28 cellular contexts compared by ENCODE assay signal in genomic region chr21:35561076-35561475, GRCh38.
"Had no signal": no experiment of that assay in that cellular context is flagged by ENCODE, and none has a peak within 500 bp of the region (broad histone marks: within the 10 kb centered on the region; RNA-seq: fewer than 3 reads in every experiment).

No MANE protein-coding gene starts in this region.

- H3K4me3 ChIP-seq: adrenal gland, ascending aorta, esophagus muscularis mucosa had no signal

- H3K27me3 ChIP-seq: adrenal gland, ascending aorta, brain microvascular endothelial cell, esophagus muscularis mucosa, foreskin keratinocyte had no signal

- H3K4me1 ChIP-seq: foreskin keratinocyte had no signal

- H3K36me3 ChIP-seq: adrenal gland, ascending aorta, brain microvascular endothelial cell, esophagus muscularis mucosa, WERI-Rb-1 had no signal

- DNase-seq: activated B cell treated with CpG ODN at 0.5 μM for 24 hours; activated CD4-positive, alpha-beta T cell treated with anti-CD3 and anti-CD28 coated beads for 48 hours; activated CD4-positive, alpha-beta T cell treated with anti-CD3 and anti-CD28 coated beads, Interleukin-2, amount 50 U/mL, for 1 hour; activated CD4-positive, alpha-beta T cell treated with anti-CD3 and anti-CD28 coated beads, Interleukin-2, amount 50 U/mL, for 48 hours; activated CD8-positive, alpha-beta memory T cell treated with anti-CD3 and anti-CD28 coated beads for 24 hours; activated CD8-positive, alpha-beta T cell treated with anti-CD3 and anti-CD28 coated beads for 36 hours; activated effector memory CD4-positive, alpha-beta T cell treated with anti-CD3 and anti-CD28 coated beads, Interleukin-2, amount 50 U/mL, for 16 hours; activated naive CD4-positive, alpha-beta T cell treated with anti-CD3 and anti-CD28 coated beads for 36 hours; activated naive CD8-positive, alpha-beta T cell treated with anti-CD3 and anti-CD28 coated beads for 36 hours; activated naive CD8-positive, alpha-beta T cell treated with anti-CD3 and anti-CD28 coated beads, Interleukin-2, amount 50 U/mL, for 24 hours; activated T-cell treated with anti-CD3 and anti-CD28 coated beads, Interleukin-2, amount 50 U/mL, for 4 hours; adrenal gland; brain microvascular endothelial cell; cortex of kidney; dermis blood vessel endothelial cell; effector CD4-positive, alpha-beta T cell; effector memory CD8-positive, alpha-beta T cell; erythroblast; foreskin keratinocyte; head of caudate nucleus; hippocampal formation; T-helper 17 cell; T1000; WERI-Rb-1 had no signal

- FAIRE-seq: bronchial epithelial cell, colon had no signal

- H3K27ac ChIP-seq: adrenal gland, ascending aorta, esophagus muscularis mucosa, foreskin keratinocyte, WERI-Rb-1 had no signal
